In the genomic region with DNA sequence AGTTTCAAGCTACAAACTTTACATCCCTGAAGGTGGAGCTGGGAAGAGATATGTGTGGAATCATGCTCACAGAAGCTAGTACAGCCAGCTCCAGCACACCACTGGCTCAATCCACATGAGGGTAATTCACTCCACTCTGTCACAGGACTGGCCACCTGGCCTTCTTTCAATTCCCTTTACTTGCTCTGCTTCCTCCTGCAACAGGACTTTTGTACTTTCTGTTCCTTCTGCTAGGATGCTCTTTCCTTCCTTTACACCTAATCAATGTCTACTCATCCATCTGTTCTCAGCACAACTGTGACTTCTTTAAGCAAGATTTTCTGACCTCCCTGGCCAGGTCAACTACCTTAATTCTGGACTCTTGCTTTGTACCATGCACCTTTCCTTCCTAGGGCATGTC, we compare ENCODE assay signal across 16 cellular contexts. TPM values are rescaled to one million over a fixed set of nuclear protein-coding genes. Genes with fewer than 3 reads are reported as not detected.
DNase-seq lines count a peak whose midpoint lies in the region; ATAC-seq and TF ChIP-seq lines count a peak whose summit lies in the region.
"Had no signal": no experiment of that assay in that cellular context is flagged by ENCODE, and none has a peak within 500 bp of the region (broad histone marks: within the 10 kb centered on the region; RNA-seq: fewer than 3 reads in every experiment).

No MANE protein-coding gene starts in this region.

- no peaks in the 10 kb centered on the region for H3K9me3 Mint-ChIP-seq in activated CD8-positive, alpha-beta T cell treated with anti-CD3 and anti-CD28 coated beads for 36 hours
- H3K9me3 Mint-ChIP-seq in activated CD8-positive, alpha-beta T cell treated with anti-CD3 and anti-CD28 coated beads, Interleukin-2, amount 10 ng/mL, durations not matched to agents 7 days and 5 days (ENCODE audit: insufficient read depth), result no peaks in the 10 kb centered on the region
- no peaks in the 10 kb centered on the region for H3K9me3 Mint-ChIP-seq in natural killer cell
- H3K9me3 Mint-ChIP-seq: H9 had no signal

- H3K36me3 Mint-ChIP-seq in activated CD8-positive, alpha-beta T cell treated with anti-CD3 and anti-CD28 coated beads for 36 hours (ENCODE audit: low read depth), result no peaks in the 10 kb centered on the region
- H3K36me3 Mint-ChIP-seq in activated CD8-positive, alpha-beta T cell treated with anti-CD3 and anti-CD28 coated beads, Interleukin-2, amount 10 ng/mL, durations not matched to agents 7 days and 5 days (ENCODE audit: low read depth), result no peaks in the 10 kb centered on the region
- no peaks in the 10 kb centered on the region for H3K36me3 Mint-ChIP-seq in natural killer cell

- H2AFZ ChIP-seq in osteoblast (ENCODE audit: low read length), result no peak overlapping the region

- peak overlapping the region; percentile 23 for H3K27ac Mint-ChIP-seq in activated CD8-positive, alpha-beta T cell treated with anti-CD3 and anti-CD28 coated beads for 36 hours
- H3K27ac Mint-ChIP-seq in activated CD8-positive, alpha-beta T cell treated with anti-CD3 and anti-CD28 coated beads, Interleukin-2, amount 10 ng/mL, durations not matched to agents 7 days and 5 days, result no peak overlapping the region
- H3K27ac Mint-ChIP-seq in natural killer cell, result no peak overlapping the region
- H3K27ac Mint-ChIP-seq: H9 had no signal

- H3K4me1 ChIP-seq in osteoblast (ENCODE audit: insufficient read depth, low read length), result peaks cover 8% of the 10 kb centered on the region
- H3K4me1 ChIP-seq: left ventricle myocardium inferior had no signal

- no peak for TF ChIP-seq CTCF in activated CD8-positive, alpha-beta T cell treated with anti-CD3 and anti-CD28 coated beads for 36 hours (IDR thresholded peaks at IDR 0.05)
- TF ChIP-seq CTCF in osteoblast (IDR thresholded peaks at IDR 0.05; ENCODE audit: extremely low read depth, low read depth, low read length) (no peak), natural killer cell (IDR thresholded peaks at IDR 0.05) (no peak)

- no peak overlapping the region for H3K27ac ChIP-seq in osteoblast (ENCODE audit: low read depth, low read length)
- H3K27ac ChIP-seq: left ventricle myocardium inferior, thyroid gland had no signal

- no peak for ATAC-seq in activated CD8-positive, alpha-beta T cell treated with anti-CD3 and anti-CD28 coated beads for 36 hours
- ATAC-seq in activated CD8-positive, alpha-beta T cell treated with anti-CD3 and anti-CD28 coated beads, Interleukin-2, amount 10 ng/mL, durations not matched to agents 7 days and 5 days, result no peak
- ATAC-seq in HG02588 (IDR thresholded peaks at IDR 0.05; ENCODE audit: unreplicated experiment), result peak; percentile 51
- ATAC-seq in natural killer cell, result no peak

- H3K9me3 ChIP-seq in osteoblast (ENCODE audit: low read depth, low read length), result no peaks in the 10 kb centered on the region
- H3K9me3 ChIP-seq: left ventricle myocardium inferior, thyroid gland had no signal

- H3K36me3 ChIP-seq in osteoblast (ENCODE audit: insufficient read depth, low read length), result no peaks in the 10 kb centered on the region
- H3K36me3 ChIP-seq: left ventricle myocardium inferior, thyroid gland had no signal

- peaks cover 63% of the 10 kb centered on the region for H3K4me1 Mint-ChIP-seq in activated CD8-positive, alpha-beta T cell treated with anti-CD3 and anti-CD28 coated beads for 36 hours (ENCODE audit: low read depth)
- peaks cover 42% of the 10 kb centered on the region for H3K4me1 Mint-ChIP-seq in activated CD8-positive, alpha-beta T cell treated with anti-CD3 and anti-CD28 coated beads, Interleukin-2, amount 10 ng/mL, durations not matched to agents 7 days and 5 days (ENCODE audit: low read depth)
- peaks cover 18 to 34% of the 10 kb centered on the region in 2 donors for H3K4me1 Mint-ChIP-seq in natural killer cell

- no peak overlapping the region for H3K4me2 ChIP-seq in osteoblast (ENCODE audit: insufficient read depth, low read length)

- no peak overlapping the region for H3K4me3 ChIP-seq in osteoblast (ENCODE audit: insufficient read depth, low read length)
- H3K4me3 ChIP-seq: left ventricle myocardium inferior, thyroid gland had no signal

- H3K27me3 ChIP-seq in osteoblast (ENCODE audit: insufficient read depth, low read length), result peaks cover 9% of the 10 kb centered on the region
- H3K27me3 ChIP-seq: thyroid gland had no signal

- H3K79me2 ChIP-seq in osteoblast (ENCODE audit: insufficient read depth, low read length), result no peaks in the 10 kb centered on the region

- CTCF ChIA-PET in activated CD8-positive, alpha-beta T cell treated with anti-CD3 and anti-CD28 coated beads for 36 hours (lab: Charles Lee), result interaction anchor here (0.6 to 6.6 kb wide), 6 partner anchors 15 to 56 kb away, joined by 3 to 67 read pairs (median 5); no protein-coding TSS in a partner anchor
- CTCF ChIA-PET in activated CD8-positive, alpha-beta T cell treated with anti-CD3 and anti-CD28 coated beads, Interleukin-2, amount 10 ng/mL, durations not matched to agents 7 days and 5 days (lab: Charles Lee), result interaction anchor here (1.0 to 7.1 kb wide), 14 partner anchors 9 to 282 kb away, joined by 3 to 140 read pairs (median 20); a partner anchor contains a TSS

- no peaks in the 10 kb centered on the region for H3K27me3 Mint-ChIP-seq in activated CD8-positive, alpha-beta T cell treated with anti-CD3 and anti-CD28 coated beads for 36 hours
- H3K27me3 Mint-ChIP-seq in activated CD8-positive, alpha-beta T cell treated with anti-CD3 and anti-CD28 coated beads, Interleukin-2, amount 10 ng/mL, durations not matched to agents 7 days and 5 days (ENCODE audit: low read depth), result no peaks in the 10 kb centered on the region
- H3K27me3 Mint-ChIP-seq in natural killer cell (ENCODE audit: low read depth in 2 of 2), result no peaks in the 10 kb centered on the region

- DNase-seq in activated CD8-positive, alpha-beta T cell treated with anti-CD3 and anti-CD28 coated beads for 36 hours, result no peak
- no peak for DNase-seq in activated CD8-positive, alpha-beta T cell treated with anti-CD3 and anti-CD28 coated beads, Interleukin-2, amount 10 ng/mL, durations not matched to agents 7 days and 5 days
- peak; percentile 49 for DNase-seq in NAMALWA (ENCODE audit: low spot score)
- peak; percentile 22 for DNase-seq in osteoblast (ENCODE audit: insufficient read length, low spot score, missing footprints)
- no peak for DNase-seq in stimulated activated CD4-positive, alpha-beta T cell treated with anti-CD3 and anti-CD28 coated beads, Interleukin-1b, Interleukin-23, amount 100 ng/mL, for 48 hours
- DNase-seq in OCI-M2 (lab: John Stamatoyannopoulos, UW; ENCODE audit: unreplicated experiment), result no peak
- DNase-seq in natural killer cell, result no peak
- DNase-seq: activated CD4-positive, alpha-beta T cell treated with anti-CD3 and anti-CD28 coated beads, Interleukin-2, amount 50 U/mL, for 48 hours; Calu3; H9; left ventricle myocardium inferior; NCI-H1417 treated with DMSO at 0.1 percent for 48 hours; NCI-H524 treated with DMSO at 0.1 percent for 48 hours; stimulated activated CD4-positive, alpha-beta T cell treated with anti-CD3 and anti-CD28 coated beads, Interleukin-15, amount 100 ng/mL, for 24 hours; thyroid gland had no signal

- H3K4me3 Mint-ChIP-seq in activated CD8-positive, alpha-beta T cell treated with anti-CD3 and anti-CD28 coated beads for 36 hours, result no peak overlapping the region
- no peak overlapping the region for H3K4me3 Mint-ChIP-seq in activated CD8-positive, alpha-beta T cell treated with anti-CD3 and anti-CD28 coated beads, Interleukin-2, amount 10 ng/mL, durations not matched to agents 7 days and 5 days
- no peak overlapping the region for H3K4me3 Mint-ChIP-seq in natural killer cell
- H3K4me3 Mint-ChIP-seq: H9 had no signal

- POLR2A ChIA-PET in activated CD8-positive, alpha-beta T cell treated with anti-CD3 and anti-CD28 coated beads for 36 hours (lab: Charles Lee), result interaction anchor here (0.8 to 5.4 kb wide), 7 partner anchors 9 to 487 kb away, joined by 3 to 42 read pairs (median 5); a partner anchor contains a TSS
- POLR2A ChIA-PET in activated CD8-positive, alpha-beta T cell treated with anti-CD3 and anti-CD28 coated beads, Interleukin-2, amount 10 ng/mL, durations not matched to agents 7 days and 5 days (lab: Charles Lee), result interaction anchor here (0.6 to 5.2 kb wide), 6 partner anchors 12 to 88 kb away, joined by 3 to 91 read pairs (median 4); a partner anchor contains a TSS

- intact Hi-C loops in activated CD8-positive, alpha-beta T cell treated with anti-CD3 and anti-CD28 coated beads for 36 hours (cut with micrococcal nuclease), result no loop called here
- intact Hi-C loops in natural killer cell (cut with micrococcal nuclease), result no loop called here

- no peaks in the 10 kb centered on the region for H4K20me1 ChIP-seq in osteoblast (ENCODE audit: insufficient read depth, low read length)

RNA-seq across cellular contexts. Expression of a gene that starts 39.4 kb away (rescaled TPM):
- 10 to 100 TPM; 50.9 to 53.6 TPM for total RNA-seq in activated CD8-positive, alpha-beta T cell treated with anti-CD3 and anti-CD28 coated beads for 36 hours
- 1 to 10 TPM; 7.5 to 8.2 TPM for total RNA-seq in activated CD8-positive, alpha-beta T cell treated with anti-CD3 and anti-CD28 coated beads, Interleukin-2, amount 10 ng/mL, durations not matched to agents 7 days and 5 days
- total RNA-seq in osteoblast (under 0.01 and 0.36 TPM in 2 replicates), natural killer cell (1 to 10 TPM in 2 of 3 donors, under 1 TPM in 1; 0.40 to 3.5 (median 1.3) TPM)

Comparison
In these comparisons a context has a peak if more than half of its experiments do, and no peak if none do; other contexts are left out.
1. RNA of a gene that starts 39.4 kb away (total RNA-seq): 50.9 to 53.6 TPM in activated CD8-positive, alpha-beta T cell treated with anti-CD3 and anti-CD28 coated beads for 36 hours; 7.5 to 8.2 TPM in activated CD8-positive, alpha-beta T cell treated with anti-CD3 and anti-CD28 coated beads, Interleukin-2, amount 10 ng/mL, durations not matched to agents 7 days and 5 days, 0.40 to 3.5 TPM in natural killer cell and under 0.01 to 0.36 TPM in osteoblast; every median in the first group is over 4 times any median in the second.
2. DNase-seq: peak in NAMALWA (single experiment) and osteoblast (single experiment); none in activated CD8-positive, alpha-beta T cell treated with anti-CD3 and anti-CD28 coated beads for 36 hours (single experiment), activated CD8-positive, alpha-beta T cell treated with anti-CD3 and anti-CD28 coated beads, Interleukin-2, amount 10 ng/mL, durations not matched to agents 7 days and 5 days (single experiment), stimulated activated CD4-positive, alpha-beta T cell treated with anti-CD3 and anti-CD28 coated beads, Interleukin-1b, Interleukin-23, amount 100 ng/mL, for 48 hours (single experiment), OCI-M2 (single experiment) and natural killer cell (single experiment).